21 cellular contexts compared by ENCODE assay signal in the genomic region with DNA sequence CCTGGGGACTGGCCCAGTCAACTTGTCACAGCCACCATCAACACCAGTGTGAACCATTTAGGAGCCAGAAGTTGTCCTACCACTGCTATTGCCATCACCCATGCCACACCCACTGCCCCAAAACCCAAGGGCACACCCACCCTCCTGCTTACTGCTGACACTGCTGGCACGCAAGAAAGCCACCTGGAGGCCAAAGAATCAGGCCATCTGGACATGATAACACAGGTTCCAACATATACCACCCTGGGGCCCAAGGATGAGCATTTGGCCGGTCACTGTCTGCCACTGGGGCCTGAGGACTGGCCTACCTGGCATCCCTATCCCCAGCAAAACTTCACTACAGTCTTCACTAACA.
DNase-seq lines count a peak whose midpoint lies in the region; ATAC-seq and TF ChIP-seq lines count a peak whose summit lies in the region.
"Had no signal": no experiment of that assay in that cellular context is flagged by ENCODE, and none has a peak within 500 bp of the region (broad histone marks: within the 10 kb centered on the region; RNA-seq: fewer than 3 reads in every experiment).

No MANE protein-coding gene starts in this region.

- H3K36me3 ChIP-seq in mammary epithelial cell (ENCODE audit: insufficient read depth, low read length) (no peaks in the 10 kb centered on the region), neuronal stem cell (replicated peaks in 1 of 2; ENCODE audit: control insufficient read depth in 2 of 2, insufficient read depth in 2 of 2, low read length in 2 of 2) (no peaks in the 10 kb centered on the region), right atrium auricular region (no peaks in the 10 kb centered on the region)
- H3K36me3 ChIP-seq: BE2C had no signal

- H3K36me3 Mint-ChIP-seq in MCF 10A (ENCODE audit: insufficient read depth, unreplicated experiment) = no peaks in the 10 kb centered on the region
- H3K36me3 Mint-ChIP-seq: CD8-positive, alpha-beta memory T cell had no signal

- DNase-seq in MCF 10A (ENCODE audit: unreplicated experiment) (no peak), mammary epithelial cell (no peak), RPMI8226 (peak; percentile 76), neuronal stem cell (ENCODE audit: low spot score) (no peak), right atrium auricular region (ENCODE audit: low spot score) (no peak)
- DNase-seq: ACHN; BE2C; C1 segment of cervical spinal cord; CD4-positive, CD25-positive, alpha-beta regulatory T cell; CD8-positive, alpha-beta memory T cell; COR-L47; DMS153; DMS79; GDM1; H7; HFFc6 had no signal

- no peaks in the 10 kb centered on the region for H3K79me2 ChIP-seq in mammary epithelial cell (ENCODE audit: insufficient read depth, low read length)

- H2AFZ ChIP-seq in mammary epithelial cell (ENCODE audit: low read depth, low read length) (no peak overlapping the region), neuronal stem cell (ENCODE audit: low read length) (no peak overlapping the region)
- H2AFZ ChIP-seq: GM23338 had no signal

- no peak for TF ChIP-seq CTCF in MCF 10A (IDR thresholded peaks at IDR 0.05; ENCODE audit: unreplicated experiment)
- TF ChIP-seq CTCF in mammary epithelial cell (conservative IDR thresholded peaks at IDR 0.05 in 1 of 2, IDR thresholded peaks at IDR 0.05 in 1 of 2; ENCODE audit: extremely low read depth in 1 of 2, insufficient read depth in 1 of 2, low read depth in 1 of 2, low read length in 2 of 2) = no peak
- TF ChIP-seq CTCF in right atrium auricular region (IDR thresholded peaks at IDR 0.05) = no peak

- H3K4me3 ChIP-seq in mammary epithelial cell (replicated peaks in 1 of 3; ENCODE audit: insufficient read depth in 1 of 3, low read depth in 2 of 3, low read length in 3 of 3) = no peak overlapping the region
- H3K4me3 ChIP-seq in neuronal stem cell (ENCODE audit: low read length in 2 of 2) = peak overlapping the region in 1 of 2 donors; percentile 56
- no peak overlapping the region for H3K4me3 ChIP-seq in right atrium auricular region
- H3K4me3 ChIP-seq: GM23338 had no signal

- H3K4me2 ChIP-seq in mammary epithelial cell (ENCODE audit: insufficient read depth, low read depth, low read length) = no peak overlapping the region
- no peak overlapping the region for H3K4me2 ChIP-seq in neuronal stem cell (ENCODE audit: insufficient read depth, low read length, poor library complexity, severe bottlenecking)
- H3K4me2 ChIP-seq: GM23338 had no signal

- no peak overlapping the region for H3K23ac ChIP-seq in neuronal stem cell (ENCODE audit: low read depth, low read length, poor library complexity)

- H3K9ac ChIP-seq in mammary epithelial cell (ENCODE audit: insufficient read depth, low read length) (no peak overlapping the region), neuronal stem cell (ENCODE audit: low read depth, low read length, poor library complexity) (no peak overlapping the region)

- H3K27me3 ChIP-seq in mammary epithelial cell (ENCODE audit: insufficient read depth, low read length) = no peaks in the 10 kb centered on the region
- H3K27me3 ChIP-seq in neuronal stem cell (ENCODE audit: control insufficient read depth in 3 of 3, insufficient read depth in 3 of 3, low read depth in 1 of 3, low read length in 3 of 3) = no peaks in the 10 kb centered on the region
- no peaks in the 10 kb centered on the region for H3K27me3 ChIP-seq in right atrium auricular region
- H3K27me3 ChIP-seq: BE2C had no signal

- in situ Hi-C loops in mammary epithelial cell (cut with MboI; ENCODE audit: low sequenced_read_pairs in 2 of 2) = no loop called here

- intact Hi-C loops in MCF 10A (cut with micrococcal nuclease) = no loop called here
- intact Hi-C loops in mammary epithelial cell (cut with micrococcal nuclease) = no loop called here

- no peak overlapping the region for H3K14ac ChIP-seq in neuronal stem cell (ENCODE audit: low read length)

- H3K4ac ChIP-seq in neuronal stem cell (ENCODE audit: low read length) = no peak overlapping the region

- no peak overlapping the region for H4K8ac ChIP-seq in neuronal stem cell (ENCODE audit: low read depth, low read length)

- POLR2A ChIA-PET in MCF 10A (lab: Yijun Ruan, JAX) = no interaction called here

- no peak overlapping the region for H2BK12ac ChIP-seq in neuronal stem cell (ENCODE audit: low read length)

- no peaks in the 10 kb centered on the region for H4K20me1 ChIP-seq in mammary epithelial cell (ENCODE audit: insufficient read depth, low read length)

- H2BK5ac ChIP-seq in neuronal stem cell (ENCODE audit: low read length) = no peak overlapping the region

- no peak for ATAC-seq in HG03135 (IDR thresholded peaks at IDR 0.05; ENCODE audit: unreplicated experiment)
- ATAC-seq: GM23338, HCT116, HepG2 had no signal

- 50% methylated on average over 2 of the region's 2 CpGs for WGBS in mammary epithelial cell (ENCODE audit: low coverage, missing lambda C conversion rate)
- WGBS in neuronal stem cell (ENCODE audit: extremely low coverage in 2 of 2, insufficient read length in 2 of 2, insufficient replicate concordance in 1 of 2), 2 donors = no CpG with 5 or more reads among the region's 2 CpGs

- no peak overlapping the region for H3K18ac ChIP-seq in neuronal stem cell (ENCODE audit: low read length)

- H3K79me1 ChIP-seq in neuronal stem cell (ENCODE audit: low read depth, low read length) = no peaks in the 10 kb centered on the region

- peaks cover 8% of the 10 kb centered on the region for H3K9me3 Mint-ChIP-seq in MCF 10A (ENCODE audit: unreplicated experiment)

- peak overlapping the region; percentile 76 for H2BK15ac ChIP-seq in neuronal stem cell (ENCODE audit: low read length)

- no peaks in the 10 kb centered on the region for H3K9me3 ChIP-seq in mammary epithelial cell (replicated peaks; ENCODE audit: insufficient read depth, low read length)
- H3K9me3 ChIP-seq in neuronal stem cell (replicated peaks in 1 of 2; ENCODE audit: control insufficient read depth in 2 of 2, insufficient read depth in 1 of 2, low read depth in 1 of 2, low read length in 2 of 2) = peaks cover 0 to 6% of the 10 kb centered on the region in 2 donors
- H3K9me3 ChIP-seq in right atrium auricular region = peaks cover 0 to 33% of the 10 kb centered on the region in 2 donors
- H3K9me3 ChIP-seq: BE2C had no signal

- dilution Hi-C loops in mammary epithelial cell (cut with HindIII; ENCODE audit: low sequenced_read_pairs) = no loop called here

- H3K27ac ChIP-seq in mammary epithelial cell (ENCODE audit: insufficient read depth, low read depth, low read length) = no peak overlapping the region
- no peak overlapping the region for H3K27ac ChIP-seq in neuronal stem cell (replicated peaks; ENCODE audit: low read length)
- no peak overlapping the region for H3K27ac ChIP-seq in right atrium auricular region

- H2BK120ac ChIP-seq in neuronal stem cell (ENCODE audit: low read depth, low read length) = no peak overlapping the region

- H2AK5ac ChIP-seq in neuronal stem cell (ENCODE audit: low read depth, low read length) = peak overlapping the region; percentile 34

- H3K4me3 Mint-ChIP-seq in MCF 10A (ENCODE audit: unreplicated experiment) = no peak overlapping the region
- H3K4me3 Mint-ChIP-seq: CD8-positive, alpha-beta memory T cell; GM23338; HFFc6; IgD-negative memory B cell had no signal

- peaks cover 10% of the 10 kb centered on the region for H3K4me1 ChIP-seq in mammary epithelial cell (ENCODE audit: insufficient read depth, low read length)
- H3K4me1 ChIP-seq in neuronal stem cell (ENCODE audit: control insufficient read depth in 2 of 2, insufficient read depth in 1 of 2, low read depth in 1 of 2, low read length in 2 of 2) = peaks cover 0 to 4% of the 10 kb centered on the region in 2 donors
- no peaks in the 10 kb centered on the region for H3K4me1 ChIP-seq in right atrium auricular region
- H3K4me1 ChIP-seq: BE2C had no signal

- no peak overlapping the region for H4K91ac ChIP-seq in neuronal stem cell (ENCODE audit: low read depth, low read length, poor library complexity)

- H3K4me1 Mint-ChIP-seq in MCF 10A (ENCODE audit: insufficient read depth, unreplicated experiment) = peaks cover 11% of the 10 kb centered on the region
- H3K4me1 Mint-ChIP-seq: CD4-positive, CD25-positive, alpha-beta regulatory T cell; CD8-positive, alpha-beta memory T cell; IgD-negative memory B cell had no signal

- peak overlapping the region; percentile 57 for H3K27ac Mint-ChIP-seq in MCF 10A (ENCODE audit: low read depth, unreplicated experiment)
- H3K27ac Mint-ChIP-seq: CD4-positive, CD25-positive, alpha-beta regulatory T cell; CD8-positive, alpha-beta memory T cell; GM23338; HFFc6; IgD-negative memory B cell had no signal

- H3K27me3 Mint-ChIP-seq in MCF 10A (ENCODE audit: insufficient read depth, unreplicated experiment) = no peaks in the 10 kb centered on the region

- BruUV-seq in MCF 10A (replicated peaks; lab: Mats Ljungman, UMichigan) (no TSS peak), mammary epithelial cell (replicated peaks; lab: Mats Ljungman, UMichigan) (no TSS peak)

- CTCF ChIA-PET in MCF 10A (lab: Yijun Ruan, JAX) = no interaction called here
- CTCF ChIA-PET in mammary epithelial cell (lab: Charles Lee; ENCODE audit: low non-redundant PET) = no interaction called here
